In the genomic region with DNA sequence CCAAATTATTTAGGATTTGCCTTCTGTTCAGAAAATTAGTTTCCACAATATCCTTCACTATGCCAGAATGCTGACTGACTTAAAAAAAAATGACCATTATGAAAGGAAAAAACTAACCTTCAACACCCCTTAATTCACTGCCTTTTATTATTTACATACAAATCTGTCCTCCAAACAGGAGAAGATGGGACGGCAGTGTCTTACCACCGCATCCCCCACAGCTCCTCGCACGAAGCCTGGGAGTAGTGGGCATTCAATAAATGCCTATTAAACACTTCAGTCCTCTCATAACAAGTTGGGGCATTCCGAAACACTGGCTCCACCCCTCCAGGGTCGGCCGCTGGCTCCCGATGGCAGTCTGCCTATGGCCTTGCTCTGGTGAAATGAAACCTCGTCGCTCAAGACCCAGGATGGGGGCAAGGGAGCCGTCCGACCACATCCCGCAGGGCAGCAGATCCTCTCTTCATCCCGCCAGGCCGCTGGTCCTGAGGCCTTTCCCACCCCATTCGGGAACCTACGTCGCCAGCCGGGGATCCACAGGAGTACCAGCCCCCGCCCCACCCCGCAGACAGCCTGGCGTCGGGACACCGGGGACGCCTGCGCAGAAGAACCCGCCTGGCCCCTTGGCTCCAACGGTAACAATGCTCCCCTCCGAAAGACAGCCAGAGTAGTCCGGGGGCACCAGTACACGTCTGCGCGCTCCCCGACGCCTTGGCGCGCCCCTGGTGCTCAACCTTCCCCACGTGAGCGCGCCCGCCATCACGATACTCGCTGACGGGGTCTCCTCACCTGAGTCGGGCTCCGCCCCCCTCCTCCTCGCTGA, we compare ENCODE assay signal across 2 cellular contexts.
TF ChIP-seq lines count a peak whose summit lies in the region.

No MANE protein-coding gene starts in this region.

TF ChIP-seq in HEK293, 187 proteins besides CTCF, POLR2A, EP300 and RAD21 (continues in another document):
- TF ChIP-seq REPIN1 (tag by site-specific recombination; IDR thresholded peaks at IDR 0.05; ENCODE audit: low read depth) (no peak), ZXDB (tag by site-specific recombination; IDR thresholded peaks at IDR 0.05) (peak; percentile 95), SALL2 (tag by site-specific recombination; IDR thresholded peaks at IDR 0.05; ENCODE audit: borderline replicate concordance) (no peak), ZNF426 (tag by site-specific recombination; IDR thresholded peaks at IDR 0.05) (no peak), ZBTB7A (tag by site-specific recombination; IDR thresholded peaks at IDR 0.05; ENCODE audit: low read depth) (no peak), ZFP69B (tag by site-specific recombination; IDR thresholded peaks at IDR 0.05) (no peak), ZNF660 (tag by site-specific recombination; IDR thresholded peaks at IDR 0.05) (0 out of 2 replicates have a peak, but pooled peaks have one; percentile 15), ZNF514 (tag by site-specific recombination; IDR thresholded peaks at IDR 0.05) (no peak), ZNF23 (tag by site-specific recombination; IDR thresholded peaks at IDR 0.05; ENCODE audit: borderline replicate concordance) (no peak), ZBTB1 (tag by site-specific recombination; IDR thresholded peaks at IDR 0.05) (no peak), SP3 (tag by site-specific recombination; IDR thresholded peaks at IDR 0.05) (no peak; the same call in none of the 2 replicates), ZNF549 (tag by site-specific recombination; IDR thresholded peaks at IDR 0.05) (no peak), ZIC2 (tag by site-specific recombination; IDR thresholded peaks at IDR 0.05) (peak; percentile 20; the same call in 1 of the 2 replicates), ZNF670 (tag by site-specific recombination; IDR thresholded peaks at IDR 0.05; ENCODE audit: low read depth) (no peak)
- TF ChIP-seq, protein P1, sequence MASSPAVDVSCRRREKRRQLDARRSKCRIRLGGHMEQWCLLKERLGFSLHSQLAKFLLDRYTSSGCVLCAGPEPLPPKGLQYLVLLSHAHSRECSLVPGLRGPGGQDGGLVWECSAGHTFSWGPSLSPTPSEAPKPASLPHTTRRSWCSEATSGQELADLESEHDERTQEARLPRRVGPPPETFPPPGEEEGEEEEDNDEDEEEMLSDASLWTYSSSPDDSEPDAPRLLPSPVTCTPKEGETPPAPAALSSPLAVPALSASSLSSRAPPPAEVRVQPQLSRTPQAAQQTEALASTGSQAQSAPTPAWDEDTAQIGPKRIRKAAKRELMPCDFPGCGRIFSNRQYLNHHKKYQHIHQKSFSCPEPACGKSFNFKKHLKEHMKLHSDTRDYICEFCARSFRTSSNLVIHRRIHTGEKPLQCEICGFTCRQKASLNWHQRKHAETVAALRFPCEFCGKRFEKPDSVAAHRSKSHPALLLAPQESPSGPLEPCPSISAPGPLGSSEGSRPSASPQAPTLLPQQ (tag by site-specific recombination; IDR thresholded peaks at IDR 0.05) = 0 out of 2 replicates have a peak, but pooled peaks have one; percentile 10
- TF ChIP-seq, protein P2, sequence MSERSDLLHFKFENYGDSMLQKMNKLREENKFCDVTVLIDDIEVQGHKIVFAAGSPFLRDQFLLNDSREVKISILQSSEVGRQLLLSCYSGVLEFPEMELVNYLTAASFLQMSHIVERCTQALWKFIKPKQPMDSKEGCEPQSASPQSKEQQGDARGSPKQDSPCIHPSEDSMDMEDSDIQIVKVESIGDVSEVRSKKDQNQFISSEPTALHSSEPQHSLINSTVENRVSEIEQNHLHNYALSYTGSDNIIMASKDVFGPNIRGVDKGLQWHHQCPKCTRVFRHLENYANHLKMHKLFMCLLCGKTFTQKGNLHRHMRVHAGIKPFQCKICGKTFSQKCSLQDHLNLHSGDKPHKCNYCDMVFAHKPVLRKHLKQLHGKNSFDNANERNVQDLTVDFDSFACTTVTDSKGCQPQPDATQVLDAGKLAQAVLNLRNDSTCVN (tag by site-specific recombination; optimal IDR thresholded peaks at IDR 0.05) = peak; percentile 94
- TF ChIP-seq, protein P3, sequence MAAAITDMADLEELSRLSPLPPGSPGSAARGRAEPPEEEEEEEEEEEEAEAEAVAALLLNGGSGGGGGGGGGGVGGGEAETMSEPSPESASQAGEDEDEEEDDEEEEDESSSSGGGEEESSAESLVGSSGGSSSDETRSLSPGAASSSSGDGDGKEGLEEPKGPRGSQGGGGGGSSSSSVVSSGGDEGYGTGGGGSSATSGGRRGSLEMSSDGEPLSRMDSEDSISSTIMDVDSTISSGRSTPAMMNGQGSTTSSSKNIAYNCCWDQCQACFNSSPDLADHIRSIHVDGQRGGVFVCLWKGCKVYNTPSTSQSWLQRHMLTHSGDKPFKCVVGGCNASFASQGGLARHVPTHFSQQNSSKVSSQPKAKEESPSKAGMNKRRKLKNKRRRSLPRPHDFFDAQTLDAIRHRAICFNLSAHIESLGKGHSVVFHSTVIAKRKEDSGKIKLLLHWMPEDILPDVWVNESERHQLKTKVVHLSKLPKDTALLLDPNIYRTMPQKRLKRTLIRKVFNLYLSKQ (tag by site-specific recombination; IDR thresholded peaks at IDR 0.05; ENCODE audit: borderline replicate concordance) = no peak
- TF ChIP-seq, protein P4, sequence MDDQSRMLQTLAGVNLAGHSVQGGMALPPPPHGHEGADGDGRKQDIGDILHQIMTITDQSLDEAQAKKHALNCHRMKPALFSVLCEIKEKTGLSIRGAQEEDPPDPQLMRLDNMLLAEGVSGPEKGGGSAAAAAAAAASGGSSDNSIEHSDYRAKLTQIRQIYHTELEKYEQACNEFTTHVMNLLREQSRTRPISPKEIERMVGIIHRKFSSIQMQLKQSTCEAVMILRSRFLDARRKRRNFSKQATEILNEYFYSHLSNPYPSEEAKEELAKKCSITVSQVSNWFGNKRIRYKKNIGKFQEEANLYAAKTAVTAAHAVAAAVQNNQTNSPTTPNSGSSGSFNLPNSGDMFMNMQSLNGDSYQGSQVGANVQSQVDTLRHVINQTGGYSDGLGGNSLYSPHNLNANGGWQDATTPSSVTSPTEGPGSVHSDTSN (CRISPR knock-in tag; IDR thresholded peaks at IDR 0.05) = 0 out of 2 replicates have a peak, but pooled peaks have one; percentile 17

TF ChIP-seq in HepG2, 621 proteins besides CTCF, POLR2A, EP300 and RAD21 (continues in another document):
- TF ChIP-seq, protein P5, sequence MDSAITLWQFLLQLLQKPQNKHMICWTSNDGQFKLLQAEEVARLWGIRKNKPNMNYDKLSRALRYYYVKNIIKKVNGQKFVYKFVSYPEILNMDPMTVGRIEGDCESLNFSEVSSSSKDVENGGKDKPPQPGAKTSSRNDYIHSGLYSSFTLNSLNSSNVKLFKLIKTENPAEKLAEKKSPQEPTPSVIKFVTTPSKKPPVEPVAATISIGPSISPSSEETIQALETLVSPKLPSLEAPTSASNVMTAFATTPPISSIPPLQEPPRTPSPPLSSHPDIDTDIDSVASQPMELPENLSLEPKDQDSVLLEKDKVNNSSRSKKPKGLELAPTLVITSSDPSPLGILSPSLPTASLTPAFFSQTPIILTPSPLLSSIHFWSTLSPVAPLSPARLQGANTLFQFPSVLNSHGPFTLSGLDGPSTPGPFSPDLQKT (CRISPR knock-in tag; IDR thresholded peaks at IDR 0.05; ENCODE audit: borderline replicate concordance) = no peak
- TF ChIP-seq SKI (IDR thresholded peaks at IDR 0.05; ENCODE audit: partially characterized antibody) (peak; percentile 45), SNAPC2 (CRISPR knock-in tag; IDR thresholded peaks at IDR 0.05) (no peak), KDM5A (IDR thresholded peaks at IDR 0.05; ENCODE audit: borderline replicate concordance, low read length) (peak; percentile 67; the same call in 1 of the 2 replicates), POGZ (CRISPR knock-in tag; IDR thresholded peaks at IDR 0.05) (0 out of 2 replicates have a peak, but pooled peaks have one; percentile 34), ZNF224 (CRISPR knock-in tag; IDR thresholded peaks at IDR 0.05) (peak; percentile 85; the same call in 1 of the 2 replicates), HDAC2 (CRISPR knock-in tag; IDR thresholded peaks at IDR 0.05) (no peak; the same call in 1 of the 2 replicates), MXD4 (CRISPR knock-in tag; IDR thresholded peaks at IDR 0.05) (peak; percentile 46; the same call in 1 of the 2 replicates), KDM3A (CRISPR knock-in tag; IDR thresholded peaks at IDR 0.05; ENCODE audit: low read depth) (no peak), IRX3 (CRISPR knock-in tag; IDR thresholded peaks at IDR 0.05; ENCODE audit: borderline replicate concordance, low read depth) (no peak), ZSCAN21 (CRISPR knock-in tag; IDR thresholded peaks at IDR 0.05; ENCODE audit: borderline replicate concordance) (peak; percentile 39; the same call in 1 of the 2 replicates), ZNF766 (CRISPR knock-in tag; IDR thresholded peaks at IDR 0.05; ENCODE audit: borderline replicate concordance) (no peak)
- TF ChIP-seq, protein P6, sequence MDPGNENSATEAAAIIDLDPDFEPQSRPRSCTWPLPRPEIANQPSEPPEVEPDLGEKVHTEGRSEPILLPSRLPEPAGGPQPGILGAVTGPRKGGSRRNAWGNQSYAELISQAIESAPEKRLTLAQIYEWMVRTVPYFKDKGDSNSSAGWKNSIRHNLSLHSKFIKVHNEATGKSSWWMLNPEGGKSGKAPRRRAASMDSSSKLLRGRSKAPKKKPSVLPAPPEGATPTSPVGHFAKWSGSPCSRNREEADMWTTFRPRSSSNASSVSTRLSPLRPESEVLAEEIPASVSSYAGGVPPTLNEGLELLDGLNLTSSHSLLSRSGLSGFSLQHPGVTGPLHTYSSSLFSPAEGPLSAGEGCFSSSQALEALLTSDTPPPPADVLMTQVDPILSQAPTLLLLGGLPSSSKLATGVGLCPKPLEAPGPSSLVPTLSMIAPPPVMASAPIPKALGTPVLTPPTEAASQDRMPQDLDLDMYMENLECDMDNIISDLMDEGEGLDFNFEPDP (CRISPR knock-in tag; conservative IDR thresholded peaks at IDR 0.05) = no peak
- TF ChIP-seq, protein P7, sequence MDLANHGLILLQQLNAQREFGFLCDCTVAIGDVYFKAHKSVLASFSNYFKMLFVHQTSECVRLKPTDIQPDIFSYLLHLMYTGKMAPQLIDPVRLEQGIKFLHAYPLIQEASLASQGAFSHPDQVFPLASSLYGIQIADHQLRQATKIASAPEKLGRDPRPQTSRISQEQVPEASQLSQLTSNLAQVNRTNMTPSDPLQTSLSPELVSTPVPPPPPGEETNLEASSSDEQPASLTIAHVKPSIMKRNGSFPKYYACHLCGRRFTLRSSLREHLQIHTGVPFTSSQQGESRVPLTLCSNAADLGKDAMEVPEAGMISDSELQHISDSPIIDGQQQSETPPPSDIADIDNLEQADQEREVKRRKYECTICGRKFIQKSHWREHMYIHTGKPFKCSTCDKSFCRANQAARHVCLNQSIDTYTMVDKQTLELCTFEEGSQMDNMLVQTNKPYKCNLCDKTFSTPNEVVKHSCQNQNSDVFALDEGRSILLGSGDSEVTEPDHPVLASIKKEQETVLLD (CRISPR knock-in tag; IDR thresholded peaks at IDR 0.05; ENCODE audit: low read depth) = peak; percentile 44; the same call in 1 of the 2 replicates
- TF ChIP-seq, protein P8, sequence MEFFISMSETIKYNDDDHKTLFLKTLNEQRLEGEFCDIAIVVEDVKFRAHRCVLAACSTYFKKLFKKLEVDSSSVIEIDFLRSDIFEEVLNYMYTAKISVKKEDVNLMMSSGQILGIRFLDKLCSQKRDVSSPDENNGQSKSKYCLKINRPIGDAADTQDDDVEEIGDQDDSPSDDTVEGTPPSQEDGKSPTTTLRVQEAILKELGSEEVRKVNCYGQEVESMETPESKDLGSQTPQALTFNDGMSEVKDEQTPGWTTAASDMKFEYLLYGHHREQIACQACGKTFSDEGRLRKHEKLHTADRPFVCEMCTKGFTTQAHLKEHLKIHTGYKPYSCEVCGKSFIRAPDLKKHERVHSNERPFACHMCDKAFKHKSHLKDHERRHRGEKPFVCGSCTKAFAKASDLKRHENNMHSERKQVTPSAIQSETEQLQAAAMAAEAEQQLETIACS (CRISPR knock-in tag; IDR thresholded peaks at IDR 0.05) = peak; percentile 86
- TF ChIP-seq, protein P9, sequence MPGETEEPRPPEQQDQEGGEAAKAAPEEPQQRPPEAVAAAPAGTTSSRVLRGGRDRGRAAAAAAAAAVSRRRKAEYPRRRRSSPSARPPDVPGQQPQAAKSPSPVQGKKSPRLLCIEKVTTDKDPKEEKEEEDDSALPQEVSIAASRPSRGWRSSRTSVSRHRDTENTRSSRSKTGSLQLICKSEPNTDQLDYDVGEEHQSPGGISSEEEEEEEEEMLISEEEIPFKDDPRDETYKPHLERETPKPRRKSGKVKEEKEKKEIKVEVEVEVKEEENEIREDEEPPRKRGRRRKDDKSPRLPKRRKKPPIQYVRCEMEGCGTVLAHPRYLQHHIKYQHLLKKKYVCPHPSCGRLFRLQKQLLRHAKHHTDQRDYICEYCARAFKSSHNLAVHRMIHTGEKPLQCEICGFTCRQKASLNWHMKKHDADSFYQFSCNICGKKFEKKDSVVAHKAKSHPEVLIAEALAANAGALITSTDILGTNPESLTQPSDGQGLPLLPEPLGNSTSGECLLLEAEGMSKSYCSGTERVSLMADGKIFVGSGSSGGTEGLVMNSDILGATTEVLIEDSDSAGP (CRISPR knock-in tag; IDR thresholded peaks at IDR 0.05; ENCODE audit: borderline replicate concordance) = peak; percentile 28
- TF ChIP-seq, protein P10, sequence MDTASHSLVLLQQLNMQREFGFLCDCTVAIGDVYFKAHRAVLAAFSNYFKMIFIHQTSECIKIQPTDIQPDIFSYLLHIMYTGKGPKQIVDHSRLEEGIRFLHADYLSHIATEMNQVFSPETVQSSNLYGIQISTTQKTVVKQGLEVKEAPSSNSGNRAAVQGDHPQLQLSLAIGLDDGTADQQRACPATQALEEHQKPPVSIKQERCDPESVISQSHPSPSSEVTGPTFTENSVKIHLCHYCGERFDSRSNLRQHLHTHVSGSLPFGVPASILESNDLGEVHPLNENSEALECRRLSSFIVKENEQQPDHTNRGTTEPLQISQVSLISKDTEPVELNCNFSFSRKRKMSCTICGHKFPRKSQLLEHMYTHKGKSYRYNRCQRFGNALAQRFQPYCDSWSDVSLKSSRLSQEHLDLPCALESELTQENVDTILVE (CRISPR knock-in tag; IDR thresholded peaks at IDR 0.05) = no peak
- TF ChIP-seq, protein P11, sequence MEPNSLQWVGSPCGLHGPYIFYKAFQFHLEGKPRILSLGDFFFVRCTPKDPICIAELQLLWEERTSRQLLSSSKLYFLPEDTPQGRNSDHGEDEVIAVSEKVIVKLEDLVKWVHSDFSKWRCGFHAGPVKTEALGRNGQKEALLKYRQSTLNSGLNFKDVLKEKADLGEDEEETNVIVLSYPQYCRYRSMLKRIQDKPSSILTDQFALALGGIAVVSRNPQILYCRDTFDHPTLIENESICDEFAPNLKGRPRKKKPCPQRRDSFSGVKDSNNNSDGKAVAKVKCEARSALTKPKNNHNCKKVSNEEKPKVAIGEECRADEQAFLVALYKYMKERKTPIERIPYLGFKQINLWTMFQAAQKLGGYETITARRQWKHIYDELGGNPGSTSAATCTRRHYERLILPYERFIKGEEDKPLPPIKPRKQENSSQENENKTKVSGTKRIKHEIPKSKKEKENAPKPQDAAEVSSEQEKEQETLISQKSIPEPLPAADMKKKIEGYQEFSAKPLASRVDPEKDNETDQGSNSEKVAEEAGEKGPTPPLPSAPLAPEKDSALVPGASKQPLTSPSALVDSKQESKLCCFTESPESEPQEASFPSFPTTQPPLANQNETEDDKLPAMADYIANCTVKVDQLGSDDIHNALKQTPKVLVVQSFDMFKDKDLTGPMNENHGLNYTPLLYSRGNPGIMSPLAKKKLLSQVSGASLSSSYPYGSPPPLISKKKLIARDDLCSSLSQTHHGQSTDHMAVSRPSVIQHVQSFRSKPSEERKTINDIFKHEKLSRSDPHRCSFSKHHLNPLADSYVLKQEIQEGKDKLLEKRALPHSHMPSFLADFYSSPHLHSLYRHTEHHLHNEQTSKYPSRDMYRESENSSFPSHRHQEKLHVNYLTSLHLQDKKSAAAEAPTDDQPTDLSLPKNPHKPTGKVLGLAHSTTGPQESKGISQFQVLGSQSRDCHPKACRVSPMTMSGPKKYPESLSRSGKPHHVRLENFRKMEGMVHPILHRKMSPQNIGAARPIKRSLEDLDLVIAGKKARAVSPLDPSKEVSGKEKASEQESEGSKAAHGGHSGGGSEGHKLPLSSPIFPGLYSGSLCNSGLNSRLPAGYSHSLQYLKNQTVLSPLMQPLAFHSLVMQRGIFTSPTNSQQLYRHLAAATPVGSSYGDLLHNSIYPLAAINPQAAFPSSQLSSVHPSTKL (CRISPR knock-in tag; IDR thresholded peaks at IDR 0.05) = no peak
